Comparison of ENCODE assay signal across 31 cellular contexts in the genomic region with DNA sequence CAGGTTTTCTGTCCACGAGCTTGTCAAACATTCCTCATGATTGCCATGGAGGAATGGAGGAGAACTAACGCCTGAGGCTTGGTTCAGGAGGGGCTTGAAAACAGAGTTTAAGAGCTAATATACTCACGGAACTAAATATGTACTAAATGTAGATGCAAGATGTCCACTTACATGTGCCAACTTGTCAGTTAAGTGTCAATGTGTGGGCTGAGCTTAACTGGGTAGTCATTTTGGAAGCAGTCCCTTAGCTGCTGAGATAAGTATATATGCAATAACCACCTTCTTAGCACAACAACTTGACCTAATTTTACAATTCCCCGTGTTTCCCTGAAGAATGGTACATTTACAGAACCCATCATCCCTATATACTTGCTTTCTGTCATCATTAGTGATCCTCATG.
"Had no signal": no experiment of that assay in that cellular context is flagged by ENCODE, and none has a peak within 500 bp of the region (broad histone marks: within the 10 kb centered on the region; RNA-seq: fewer than 3 reads in every experiment).

No MANE protein-coding gene starts in this region.

- H3K4me3 ChIP-seq: adrenal gland, body of pancreas, coronary artery, dorsolateral prefrontal cortex, esophagus muscularis mucosa, gastroesophageal sphincter, heart right ventricle had no signal

- H3K36me3 ChIP-seq: adrenal gland, esophagus muscularis mucosa, gastroesophageal sphincter, heart right ventricle, WERI-Rb-1 had no signal

- H3K27me3 ChIP-seq: adrenal gland, body of pancreas, dorsolateral prefrontal cortex, esophagus muscularis mucosa, gastroesophageal sphincter, heart right ventricle had no signal

- H3K9me3 ChIP-seq: adrenal gland, body of pancreas, esophagus muscularis mucosa, gastroesophageal sphincter, heart right ventricle had no signal

- H3K4me1 ChIP-seq: adrenal gland, body of pancreas, esophagus muscularis mucosa, gastroesophageal sphincter, heart right ventricle had no signal

- ATAC-seq: activated CD4-positive, alpha-beta T cell treated with anti-CD3 and anti-CD28 coated beads for 36 hours; activated CD4-positive, CD25-positive, alpha-beta regulatory T cell treated with anti-CD3 and anti-CD28 coated beads, Interleukin-2, amount 50 U/mL, for 24 hours; activated CD8-positive, alpha-beta memory T cell treated with anti-CD3 and anti-CD28 coated beads, Interleukin-2, amount 10 ng/mL, durations not matched to agents 7 days and 5 days; activated CD8-positive, alpha-beta T cell treated with anti-CD3 and anti-CD28 coated beads, Interleukin-2, amount 10 ng/mL, durations not matched to agents 7 days and 5 days; activated naive CD8-positive, alpha-beta T cell treated with anti-CD3 and anti-CD28 coated beads, Interleukin-2, amount 50 U/mL, for 24 hours; body of pancreas; gastroesophageal sphincter; heart right ventricle; T-helper 17 cell had no signal

- DNase-seq: activated B cell treated with CpG ODN at 0.5 μM for 24 hours; activated CD4-positive, alpha-beta memory T cell treated with anti-CD3 and anti-CD28 coated beads for 36 hours; activated CD4-positive, alpha-beta T cell treated with anti-CD3 and anti-CD28 coated beads for 36 hours; activated CD4-positive, alpha-beta T cell treated with anti-CD3 and anti-CD28 coated beads, Interleukin-2, amount 10 ng/mL, durations not matched to agents 24 days and 14 days; activated CD8-positive, alpha-beta memory T cell treated with anti-CD3 and anti-CD28 coated beads, Interleukin-2, amount 10 ng/mL, durations not matched to agents 7 days and 5 days; activated CD8-positive, alpha-beta memory T cell treated with anti-CD3 and anti-CD28 coated beads, Interleukin-2, amount 50 U/mL, for 4 hours; activated CD8-positive, alpha-beta T cell treated with anti-CD3 and anti-CD28 coated beads, Interleukin-2, amount 10 ng/mL, durations not matched to agents 7 days and 5 days; activated effector memory CD4-positive, alpha-beta T cell treated with anti-CD3 and anti-CD28 coated beads, Interleukin-2, amount 50 U/mL, for 16 hours; activated naive CD4-positive, alpha-beta T cell treated with anti-CD3 and anti-CD28 coated beads for 36 hours; activated naive CD8-positive, alpha-beta T cell treated with anti-CD3 and anti-CD28 coated beads for 36 hours; activated naive CD8-positive, alpha-beta T cell treated with anti-CD3 and anti-CD28 coated beads, Interleukin-2, amount 50 U/mL, for 24 hours; activated T-cell treated with anti-CD3 and anti-CD28 coated beads, Interleukin-2, amount 50 U/mL, for 1 hour; activated T-cell treated with anti-CD3 and anti-CD28 coated beads, Interleukin-2, amount 50 U/mL, for 48 hours; adrenal gland; amygdala; aorta; body of pancreas; dorsolateral prefrontal cortex; effector memory CD4-positive, alpha-beta T cell; endodermal cell; erythroblast; foreskin melanocyte; heart right ventricle; T-helper 1 cell; T-helper 17 cell; T1000; WERI-Rb-1 had no signal
